ENCODE assay signal across 22 cellular contexts in the genomic region with DNA sequence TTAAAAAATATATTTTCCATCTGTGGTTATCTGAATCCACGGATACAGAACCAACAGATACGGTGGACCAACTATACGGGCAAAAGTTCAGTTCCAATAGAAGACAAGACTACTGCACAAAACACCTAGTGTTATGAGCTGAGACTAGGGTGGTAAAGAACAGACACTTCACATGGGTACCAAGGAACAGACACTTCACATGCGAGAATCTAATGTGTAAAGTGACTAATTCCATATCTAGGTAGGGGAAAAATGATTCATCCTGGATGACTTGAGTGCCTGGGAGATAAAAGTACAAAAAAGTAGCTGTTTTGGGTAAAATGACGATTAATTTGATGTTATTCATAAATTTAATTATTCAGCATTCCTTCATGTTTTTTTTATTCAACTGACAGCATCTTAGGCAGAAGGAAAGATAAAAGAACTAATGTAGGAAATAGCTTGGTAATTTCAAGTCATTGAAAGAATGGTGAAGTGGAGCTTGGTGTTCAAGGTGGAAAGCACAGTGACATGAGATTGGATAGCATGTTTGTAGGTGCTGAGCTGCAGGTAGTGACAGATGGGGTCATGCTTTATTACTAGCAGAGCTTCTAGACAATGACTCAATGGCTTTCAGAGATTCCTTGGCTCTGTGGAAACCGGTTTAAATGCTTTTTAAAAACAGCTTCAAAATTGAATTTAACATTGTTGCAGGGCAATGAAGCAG. TPM values are rescaled to one million over a fixed set of nuclear protein-coding genes. Genes with fewer than 3 reads are reported as not detected.
DNase-seq lines count a peak whose midpoint lies in the region; FAIRE-seq and TF ChIP-seq lines count a peak whose summit lies in the region.
"Had no signal": no experiment of that assay in that cellular context is flagged by ENCODE, and none has a peak within 500 bp of the region (broad histone marks: within the 10 kb centered on the region; RNA-seq: fewer than 3 reads in every experiment).

No MANE protein-coding gene starts in this region.

- H3K27me3 ChIP-seq in neural cell (ENCODE audit: insufficient read depth, low read depth, low read length) = no peaks in the 10 kb centered on the region
- H3K27me3 ChIP-seq: brain microvascular endothelial cell, esophagus muscularis mucosa, ovary, SJCRH30 had no signal

- DNase-seq in NCI-H2171 treated with DMSO at 0.1 percent for 48 hours (lab: John Stamatoyannopoulos, UW) (peak; percentile 69), NCI-H2171 (lab: John Stamatoyannopoulos, UW) (no peak), GM12892 (ENCODE audit: insufficient read length) (no peak), NOMO-1 treated with dmso at 0.1 percent for 144 hours (lab: John Stamatoyannopoulos, UW; ENCODE audit: unreplicated experiment) (no peak), AG20443 (ENCODE audit: low spot score) (no peak), putamen (ENCODE audit: low spot score) (no peak)
- DNase-seq: 8988T; activated CD4-positive, alpha-beta T cell treated with anti-CD3 and anti-CD28 coated beads, Interleukin-2, amount 50 U/mL, for 48 hours; activated gamma-delta T cell; brain microvascular endothelial cell; C1 segment of cervical spinal cord; heart right ventricle; mucosa of descending colon; NCI-H510A treated with DMSO at 0.1 percent for 48 hours; ovary; SJCRH30; stimulated activated CD4-positive, alpha-beta T cell treated with anti-CD3 and anti-CD28 coated beads, Interleukin-4, amount 100 ng/mL, for 4 hours had no signal

- peaks cover 72% of the 10 kb centered on the region for H3K36me3 Mint-ChIP-seq in brain

- peak overlapping the region in 4 of 5 experiments; percentile 22 to 65 (median 56) for H3K4me3 Mint-ChIP-seq in brain
- H3K4me3 Mint-ChIP-seq: dendritic cell treated with granulocyte-macrophage colony-stimulating factor and Interleukin-4, amounts not matched to agents 40 ng/mL and 50 ng/mL, for 4 days had no signal

- no peak for TF ChIP-seq EP300 in neural cell (conservative IDR thresholded peaks at IDR 0.05; ENCODE audit: poor library complexity, severe bottlenecking)

- TF ChIP-seq CTCF in brain (conservative IDR thresholded peaks at IDR 0.05) (no peak), neural cell (IDR thresholded peaks at IDR 0.05; ENCODE audit: poor library complexity, severe bottlenecking) (no peak)

- no peak overlapping the region for H2AFZ ChIP-seq in neural cell (ENCODE audit: low read depth, low read length)

- peaks cover 91% of the 10 kb centered on the region for H3K79me2 ChIP-seq in neural cell (replicated peaks; ENCODE audit: insufficient read depth, low read length)

- H3K27me3 Mint-ChIP-seq in brain = peaks cover 13% of the 10 kb centered on the region

- peak overlapping the region; percentile 47 for H3K4me3 ChIP-seq in neural cell (ENCODE audit: low read length)
- H3K4me3 ChIP-seq: esophagus muscularis mucosa, heart right ventricle, mucosa of descending colon, ovary, SJCRH30 had no signal

- H3K9me3 Mint-ChIP-seq in brain = peaks cover 2 to 14% (median 7%) of the 10 kb centered on the region in 5 experiments
- H3K9me3 Mint-ChIP-seq: dendritic cell treated with granulocyte-macrophage colony-stimulating factor and Interleukin-4, amounts not matched to agents 40 ng/mL and 50 ng/mL, for 4 days had no signal

- peak overlapping the region in 1 of 5 experiments; percentile 42 for H3K27ac Mint-ChIP-seq in brain
- H3K27ac Mint-ChIP-seq: dendritic cell treated with granulocyte-macrophage colony-stimulating factor and Interleukin-4, amounts not matched to agents 40 ng/mL and 50 ng/mL, for 4 days had no signal

- no peak for TF ChIP-seq POLR2A in GM12892 (IDR thresholded peaks at IDR 0.05; ENCODE audit: low read depth, low read length)

- H3K4me1 Mint-ChIP-seq in brain = peaks cover 76% of the 10 kb centered on the region

- H3K4me2 ChIP-seq in neural cell (ENCODE audit: low read length) = no peak overlapping the region

- no peak for TF ChIP-seq RAD21 in neural cell (conservative IDR thresholded peaks at IDR 0.05)

- FAIRE-seq in GM12892 (lab: Jason Lieb, UNC) = peak; percentile 79
- FAIRE-seq: HepG2 had no signal

- peaks cover 6% of the 10 kb centered on the region for H3K36me3 ChIP-seq in neural cell (ENCODE audit: insufficient read depth, low read length)
- H3K36me3 ChIP-seq: brain microvascular endothelial cell, esophagus muscularis mucosa, ovary, SJCRH30 had no signal

- H3K9me3 ChIP-seq in neural cell (ENCODE audit: low read length) = no peaks in the 10 kb centered on the region
- H3K9me3 ChIP-seq: mucosa of descending colon, ovary, SJCRH30 had no signal

- peaks cover 10% of the 10 kb centered on the region for H3F3A ChIP-seq in neural cell (ENCODE audit: insufficient read depth, low read length, poor library complexity, severe bottlenecking)

- H3K9me2 ChIP-seq in neural cell (ENCODE audit: insufficient read depth, low read length) = no peaks in the 10 kb centered on the region

- H3K9ac ChIP-seq in neural cell (ENCODE audit: low read length) = no peak overlapping the region

- H4K20me1 ChIP-seq in neural cell (ENCODE audit: insufficient read depth) = peaks cover 7% of the 10 kb centered on the region

- no peak overlapping the region for H3K27ac ChIP-seq in neural cell (ENCODE audit: low read length)
- H3K27ac ChIP-seq: brain microvascular endothelial cell, ovary, SJCRH30 had no signal

TF ChIP-seq in neural cell, 6 proteins besides CTCF, POLR2A, EP300 and RAD21:
- TF ChIP-seq POLR2AphosphoS5 (IDR thresholded peaks at IDR 0.05) (no peak), SMC3 (conservative IDR thresholded peaks at IDR 0.05; ENCODE audit: poor library complexity) (no peak), TAF1 (IDR thresholded peaks at IDR 0.05; ENCODE audit: low read depth) (no peak), REST (IDR thresholded peaks at IDR 0.05; ENCODE audit: borderline replicate concordance) (no peak), MXI1 (conservative IDR thresholded peaks at IDR 0.05; ENCODE audit: poor library complexity, severe bottlenecking) (no peak), EZH2 (IDR thresholded peaks at IDR 0.05; ENCODE audit: borderline replicate concordance, insufficient read depth, low read length, poor library complexity, severe bottlenecking) (no peak)

RNA-seq across cellular contexts. Expression of gene CD200, which starts 5.2 kb away (rescaled TPM):
- 27.2 TPM for polyA plus RNA-seq in GM12892 (2012; ENCODE audit: missing spikeins)
- 82.6 TPM for polyA plus RNA-seq in brain (ENCODE audit: insufficient read depth, low read depth, low replicate concordance)
- polyA plus RNA-seq in neural cell = 174 and 178 TPM in 2 replicates
- polyA minus RNA-seq in neural cell = 160 and 182 TPM in 2 replicates
- polyA plus RNA-seq: HepG2 had no signal

RNA-seq across cellular contexts. Expression of gene SLC9C1, which starts 44.2 kb away (rescaled TPM):
- polyA plus RNA-seq in GM12892 (2012; ENCODE audit: missing spikeins) = not detected
- polyA plus RNA-seq in brain (ENCODE audit: insufficient read depth, low read depth, low replicate concordance) (not detected), neural cell (not detected in 2 replicates)
- not detected in 2 replicates for polyA minus RNA-seq in neural cell
- polyA plus RNA-seq: HepG2 had no signal
